ENCODE assay signal across 2 cellular contexts in genomic region chr13:94335786-94336357, GRCh38.
TF ChIP-seq lines count a peak whose summit lies in the region.

No MANE protein-coding gene starts in this region.

TF ChIP-seq in IMR-90, 13 proteins besides CTCF, POLR2A, EP300 and RAD21:
- TF ChIP-seq MAFK (IDR thresholded peaks at IDR 0.05; ENCODE audit: low read depth, low read length) (no peak), BHLHE40 (IDR thresholded peaks at IDR 0.05; ENCODE audit: low read depth, low read length) (no peak), NFE2L2 (IDR thresholded peaks at IDR 0.05; ENCODE audit: low read depth, low read length) (no peak), CHD1 (IDR thresholded peaks at IDR 0.05; ENCODE audit: low read depth, low read length) (no peak), MAZ (IDR thresholded peaks at IDR 0.05; ENCODE audit: borderline replicate concordance, low read depth, low read length) (no peak), FOS (IDR thresholded peaks at IDR 0.05; ENCODE audit: low read depth, low read length) (no peak), RCOR1 (IDR thresholded peaks at IDR 0.05; ENCODE audit: insufficient replicate concordance, low read length) (no peak), RFX5 (IDR thresholded peaks at IDR 0.05; ENCODE audit: low read depth, low read length) (no peak), MXI1 (IDR thresholded peaks at IDR 0.05; ENCODE audit: borderline replicate concordance, low read depth, low read length) (no peak), USF2 (IDR thresholded peaks at IDR 0.05; ENCODE audit: low read depth, low read length) (no peak), CEBPB (IDR thresholded peaks at IDR 0.05; ENCODE audit: low read depth, low read length) (no peak), SMC3 (IDR thresholded peaks at IDR 0.05; ENCODE audit: low read depth, low read length) (no peak)
- TF ChIP-seq, protein P1, sequence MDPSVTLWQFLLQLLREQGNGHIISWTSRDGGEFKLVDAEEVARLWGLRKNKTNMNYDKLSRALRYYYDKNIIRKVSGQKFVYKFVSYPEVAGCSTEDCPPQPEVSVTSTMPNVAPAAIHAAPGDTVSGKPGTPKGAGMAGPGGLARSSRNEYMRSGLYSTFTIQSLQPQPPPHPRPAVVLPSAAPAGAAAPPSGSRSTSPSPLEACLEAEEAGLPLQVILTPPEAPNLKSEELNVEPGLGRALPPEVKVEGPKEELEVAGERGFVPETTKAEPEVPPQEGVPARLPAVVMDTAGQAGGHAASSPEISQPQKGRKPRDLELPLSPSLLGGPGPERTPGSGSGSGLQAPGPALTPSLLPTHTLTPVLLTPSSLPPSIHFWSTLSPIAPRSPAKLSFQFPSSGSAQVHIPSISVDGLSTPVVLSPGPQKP (IDR thresholded peaks at IDR 0.05; ENCODE audit: borderline replicate concordance, low read depth, low read length) = no peak
TF ChIP-seq in IMR-90: peak in this region for 0.

TF ChIP-seq in endothelial cell of umbilical vein, 7 proteins besides CTCF, POLR2A, EP300 and RAD21:
- TF ChIP-seq POLR2AphosphoS5 (IDR thresholded peaks at IDR 0.05; ENCODE audit: insufficient read depth, low read depth, low read length) (no peak), MYC (IDR thresholded peaks at IDR 0.05; ENCODE audit: low read depth, low read length) (no peak), JUN (IDR thresholded peaks at IDR 0.05; ENCODE audit: borderline replicate concordance, insufficient read depth, insufficient read length, low read depth) (no peak), EZH2 (IDR thresholded peaks at IDR 0.05; ENCODE audit: borderline replicate concordance, low read depth, low read length, severe bottlenecking) (no peak), GATA2 (IDR thresholded peaks at IDR 0.05; ENCODE audit: insufficient read depth, insufficient read length, low read depth, low read length) (no peak), FOS (IDR thresholded peaks at IDR 0.05; ENCODE audit: borderline replicate concordance, insufficient read depth, low read length) (no peak)
- TF ChIP-seq, protein P2, sequence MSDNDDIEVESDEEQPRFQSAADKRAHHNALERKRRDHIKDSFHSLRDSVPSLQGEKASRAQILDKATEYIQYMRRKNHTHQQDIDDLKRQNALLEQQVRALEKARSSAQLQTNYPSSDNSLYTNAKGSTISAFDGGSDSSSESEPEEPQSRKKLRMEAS (IDR thresholded peaks at IDR 0.05; ENCODE audit: insufficient read depth, insufficient read length) = no peak
